Comparison of ENCODE assay signal across 7 cellular contexts in genomic region chr2:56539618-56540017, GRCh38.
"Had no signal": no experiment of that assay in that cellular context is flagged by ENCODE, and none has a peak within 500 bp of the region (broad histone marks: within the 10 kb centered on the region; RNA-seq: fewer than 3 reads in every experiment).

No MANE protein-coding gene starts in this region.

- ATAC-seq: HepG2 had no signal

- H3K27ac ChIP-seq: HL-60, KMS-11 had no signal

- FAIRE-seq: HepG2, HTR-8/SVneo had no signal

- H3K9ac ChIP-seq: KMS-11 had no signal

- DNase-seq: IMR-90, KBM-7, KG1 had no signal

- H3K4me2 ChIP-seq: KMS-11 had no signal
